Comparison of ENCODE assay signal across 15 cellular contexts in genomic region chr14:103524002-103524785, GRCh38. TPM values are rescaled to one million over a fixed set of nuclear protein-coding genes. Genes with fewer than 3 reads are reported as not detected.
DNase-seq lines count a peak whose midpoint lies in the region; ATAC-seq and TF ChIP-seq lines count a peak whose summit lies in the region.
"Had no signal": no experiment of that assay in that cellular context is flagged by ENCODE, and none has a peak within 500 bp of the region (broad histone marks: within the 10 kb centered on the region; RNA-seq: fewer than 3 reads in every experiment).

No MANE protein-coding gene starts in this region.

- DNase-seq in NCI-H82 (lab: John Stamatoyannopoulos, UW) (peak; percentile 11), NCI-H82 treated with DMSO at 0.1 percent for 48 hours (lab: John Stamatoyannopoulos, UW; ENCODE audit: unreplicated experiment) (no peak), esophagus muscularis mucosa (ENCODE audit: extremely low spot score) (no peak), prostate gland (ENCODE audit: low spot score) (no peak), lower lobe of right lung (no peak), epidermal melanocyte (ENCODE audit: insufficient read length, low spot score) (no peak), putamen (ENCODE audit: low spot score) (no peak)
- DNase-seq: activated CD8-positive, alpha-beta memory T cell treated with anti-CD3 and anti-CD28 coated beads, Interleukin-2, amount 10 ng/mL, durations not matched to agents 7 days and 5 days; DMS53; NCI-H446 treated with DMSO at 0.1 percent for 48 hours; stimulated activated CD4-positive, alpha-beta T cell treated with anti-CD3 and anti-CD28 coated beads, Interleukin-12 subunit alpha, Interleukin-12 subunit beta, amount 100 ng/mL, for 4 hours had no signal

- H3K4me1 ChIP-seq in Loucy (ENCODE audit: insufficient read depth, low read length, poor library complexity, severe bottlenecking) (peaks cover 12% of the 10 kb centered on the region), esophagus muscularis mucosa (peaks cover 57 to 82% (median 74%) of the 10 kb centered on the region in 4 donors), prostate gland (replicated peaks) (peaks cover 38% of the 10 kb centered on the region), lower lobe of right lung (peaks cover 71% of the 10 kb centered on the region)

- WGBS in esophagus muscularis mucosa = 66% methylated on average over 8 of the region's 12 CpGs
- 59% methylated on average over 12 of the region's 12 CpGs for WGBS in prostate gland

- peaks cover 12% of the 10 kb centered on the region; the same call in 1 of the 2 replicates for H3K79me2 ChIP-seq in Loucy (ENCODE audit: insufficient read depth, low read length)

- intact Hi-C loops in esophagus muscularis mucosa (cut with DNase I) = no loop called here
- intact Hi-C loops in prostate gland (cut with DNase I) = no loop called here
- intact Hi-C loops in lower lobe of right lung (cut with DNase I) = no loop called here

- no peaks in the 10 kb centered on the region for H3K27me3 ChIP-seq in Loucy (ENCODE audit: insufficient read depth, low read length, poor library complexity, severe bottlenecking)
- peaks cover 0 to 9% (median 4%) of the 10 kb centered on the region in 4 donors for H3K27me3 ChIP-seq in esophagus muscularis mucosa
- no peaks in the 10 kb centered on the region for H3K27me3 ChIP-seq in prostate gland (replicated peaks; ENCODE audit: insufficient read depth)
- H3K27me3 ChIP-seq in lower lobe of right lung (ENCODE audit: low read depth) = peaks cover 5% of the 10 kb centered on the region
- H3K27me3 ChIP-seq: tibial nerve had no signal

- H3F3A ChIP-seq in Loucy (ENCODE audit: low read depth) = no peaks in the 10 kb centered on the region

- no peak overlapping the region for H3K4me2 ChIP-seq in Loucy (ENCODE audit: low read depth, low read length, poor library complexity, severe bottlenecking)

- TF ChIP-seq POLR2A in esophagus muscularis mucosa (IDR thresholded peaks at IDR 0.05; ENCODE audit: low read depth) (no peak), prostate gland (IDR thresholded peaks at IDR 0.05) (no peak)

- no peak for ATAC-seq in lower lobe of right lung
- ATAC-seq: activated CD8-positive, alpha-beta memory T cell treated with anti-CD3 and anti-CD28 coated beads, Interleukin-2, amount 10 ng/mL, durations not matched to agents 7 days and 5 days; activated naive CD4-positive, alpha-beta T cell treated with anti-CD3 and anti-CD28 coated beads, Interleukin-2, amount 50 U/mL, for 72 hours had no signal

- H3K9me2 ChIP-seq in Loucy (replicated peaks; ENCODE audit: low read depth, low read length) = no peaks in the 10 kb centered on the region

- no peaks in the 10 kb centered on the region for H4K20me1 ChIP-seq in Loucy (ENCODE audit: insufficient read depth, low read length, poor library complexity, severe bottlenecking)

- TF ChIP-seq EP300 in esophagus muscularis mucosa (IDR thresholded peaks at IDR 0.05) = no peak

- H3K9me3 ChIP-seq in Loucy (ENCODE audit: insufficient read depth, low read depth, low read length) (no peaks in the 10 kb centered on the region), esophagus muscularis mucosa (no peaks in the 10 kb centered on the region), prostate gland (no peaks in the 10 kb centered on the region), lower lobe of right lung (no peaks in the 10 kb centered on the region)
- H3K9me3 ChIP-seq: HAP-1, tibial nerve had no signal

- H3K36me3 ChIP-seq in Loucy (ENCODE audit: insufficient read depth, low read length) (no peaks in the 10 kb centered on the region), esophagus muscularis mucosa (peaks cover 3 to 19% (median 11%) of the 10 kb centered on the region in 4 donors), prostate gland (no peaks in the 10 kb centered on the region), lower lobe of right lung (no peaks in the 10 kb centered on the region)
- H3K36me3 ChIP-seq: tibial nerve had no signal

- H3K9ac ChIP-seq in Loucy (ENCODE audit: low read depth, low read length, poor library complexity, severe bottlenecking) = no peak overlapping the region

- no peak overlapping the region for H2AFZ ChIP-seq in Loucy (ENCODE audit: low read length)

- peak; percentile 35; the same call in 1 of the 2 replicates for TF ChIP-seq CTCF in Loucy (conservative IDR thresholded peaks at IDR 0.05; ENCODE audit: low read length)
- TF ChIP-seq CTCF in esophagus muscularis mucosa (IDR thresholded peaks at IDR 0.05) = no peak
- TF ChIP-seq CTCF in prostate gland (IDR thresholded peaks at IDR 0.05) = no peak
- no peak for TF ChIP-seq CTCF in lower lobe of right lung (IDR thresholded peaks at IDR 0.05)

- H3K27ac ChIP-seq in esophagus muscularis mucosa (replicated peaks in 1 of 4) = peak overlapping the region in 3 of 4 donors; percentile 11 to 97 (median 20)
- peak overlapping the region; percentile 84 to 92 for H3K27ac ChIP-seq in prostate gland
- H3K27ac ChIP-seq in lower lobe of right lung = no peak overlapping the region

- no peak overlapping the region for H3K4me3 ChIP-seq in Loucy (ENCODE audit: low read length, poor library complexity, severe bottlenecking)
- no peak overlapping the region for H3K4me3 ChIP-seq in esophagus muscularis mucosa
- no peak overlapping the region for H3K4me3 ChIP-seq in prostate gland
- H3K4me3 ChIP-seq in lower lobe of right lung = no peak overlapping the region
- H3K4me3 ChIP-seq: HAP-1 had no signal

RNA-seq across cellular contexts. Expression of gene CKB, which starts 1.6 kb away (rescaled TPM):
- total RNA-seq in esophagus muscularis mucosa (1,000 to 10,000 TPM in 3 of 4 donors, 100 to 1,000 TPM in 1; 917 to 1,843 (median 1,284) TPM), prostate gland (1,000 to 10,000 TPM; 1,199 to 1,838 TPM), lower lobe of right lung (115 TPM)

RNA-seq across cellular contexts. Expression of gene TRMT61A, which starts 4.8 kb away (rescaled TPM):
- total RNA-seq in esophagus muscularis mucosa = 10 to 100 TPM; 28.7 to 50.0 (median 35.2) TPM
- total RNA-seq in prostate gland = 10 to 100 TPM; 19.6 to 40.4 TPM
- total RNA-seq in lower lobe of right lung = 11.0 TPM

RNA-seq across cellular contexts. Expression of gene BAG5, which starts 38.3 kb away (rescaled TPM):
- 10 to 100 TPM; 27.4 to 34.7 (median 28.3) TPM for total RNA-seq in esophagus muscularis mucosa
- 10 to 100 TPM; 31.2 to 33.3 TPM for total RNA-seq in prostate gland
- total RNA-seq in lower lobe of right lung = 29.8 TPM

RNA-seq across cellular contexts. Expression of gene COA8, which starts 38.6 kb away (rescaled TPM):
- total RNA-seq in esophagus muscularis mucosa = 10 to 100 TPM; 26.8 to 46.1 (median 37.6) TPM
- total RNA-seq in prostate gland = 10 to 100 TPM; 24.3 to 24.9 TPM
- 33.0 TPM for total RNA-seq in lower lobe of right lung
